23 cellular contexts compared by ENCODE assay signal in the genomic region with DNA sequence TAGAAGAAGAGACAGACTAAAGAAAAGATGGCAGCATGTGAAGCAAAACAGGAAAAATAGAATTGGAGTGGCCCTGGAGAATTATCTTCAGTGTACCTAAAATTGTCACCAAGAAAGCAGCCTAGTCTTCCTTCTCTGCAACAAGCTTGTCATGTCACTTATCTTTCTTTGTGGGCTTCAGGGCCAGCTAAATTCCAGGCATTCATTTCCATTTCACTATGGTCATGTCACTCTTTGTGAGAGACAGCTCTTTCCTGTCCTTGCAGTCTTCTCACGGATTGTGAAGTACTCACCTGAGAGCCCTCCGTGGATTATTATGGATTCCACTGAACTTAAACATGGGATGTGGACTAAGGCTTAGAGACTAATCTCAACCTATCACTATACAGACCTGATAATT.
"Had no signal": no experiment of that assay in that cellular context is flagged by ENCODE, and none has a peak within 500 bp of the region (broad histone marks: within the 10 kb centered on the region; RNA-seq: fewer than 3 reads in every experiment).

No MANE protein-coding gene starts in this region.

- ATAC-seq: Panc1, PC-3, SK-N-SH treated with all-trans-retinoic acid at 6 μM for 48 hours had no signal

- DNase-seq: KBM-7, MV-4-11, NCI-H1048, NCI-H1105, NCI-H1417, NCI-H1436 treated with DMSO at 0.1 percent for 48 hours, NCI-H1694, NCI-H187 treated with DMSO at 0.1 percent for 48 hours, NCI-H2029 treated with DMSO at 0.1 percent for 48 hours, NCI-H2107, NCI-H2227 treated with DMSO at 0.1 percent for 48 hours, NCI-H446, NCI-H510A, NCI-H524 treated with DMSO at 0.1 percent for 48 hours, NCI-H69, NCI-H774, PC-3, SHP77 treated with DMSO at 0.1 percent for 48 hours, SJCRH30 had no signal

- H3K9me3 ChIP-seq: SJCRH30 had no signal

- H3K4me3 Mint-ChIP-seq: IgD-negative memory B cell had no signal

- H3K27ac Mint-ChIP-seq: IgD-negative memory B cell had no signal

- H3K27me3 ChIP-seq: SJCRH30 had no signal

- H3K4me1 ChIP-seq: SJCRH30 had no signal

- H3K4me3 ChIP-seq: SJCRH30 had no signal

- H3K27ac ChIP-seq: RWPE1, SJCRH30 had no signal
